19 cellular contexts compared by ENCODE assay signal in genomic region chr5:82560966-82561365, GRCh38.
"Had no signal": no experiment of that assay in that cellular context is flagged by ENCODE, and none has a peak within 500 bp of the region (broad histone marks: within the 10 kb centered on the region; RNA-seq: fewer than 3 reads in every experiment).

No MANE protein-coding gene starts in this region.

- H3K27ac ChIP-seq: epithelial cell of prostate, esophagus muscularis mucosa, gastrocnemius medialis, heart right ventricle, testis had no signal

- H3K4me3 Mint-ChIP-seq: naive thymus-derived CD8-positive, alpha-beta T cell; neural crest cell; stimulated activated memory B cell treated with anti-CD40 and anti-IgM and Interleukin-4, amounts not matched to agents 10 μg/mL and 1 μg/mL and 100 μg/mL, for 72 hours; stimulated activated naive CD8-positive, alpha-beta T cell treated with anti-CD3 and anti-CD28 coated beads, Interleukin-15, Interleukin-2, amounts not matched to agents 100 ng/mL and 50 ng/mL, for 24 hours; type B pancreatic cell had no signal

- H3K27me3 ChIP-seq: gastrocnemius medialis, heart right ventricle, testis had no signal

- H3K36me3 ChIP-seq: esophagus muscularis mucosa, gastrocnemius medialis, heart right ventricle had no signal

- H3K27me3 Mint-ChIP-seq: stimulated activated memory B cell treated with anti-CD40 and anti-IgM and Interleukin-4, amounts not matched to agents 10 μg/mL and 1 μg/mL and 100 μg/mL, for 72 hours; type B pancreatic cell had no signal

- H3K4me1 ChIP-seq: esophagus muscularis mucosa, gastrocnemius medialis, heart right ventricle, testis had no signal

- H3K27ac Mint-ChIP-seq: naive thymus-derived CD8-positive, alpha-beta T cell; stimulated activated memory B cell treated with anti-CD40 and anti-IgM and Interleukin-4, amounts not matched to agents 10 μg/mL and 1 μg/mL and 100 μg/mL, for 72 hours; stimulated activated naive CD8-positive, alpha-beta T cell treated with anti-CD3 and anti-CD28 coated beads, Interleukin-15, Interleukin-2, amounts not matched to agents 100 ng/mL and 50 ng/mL, for 24 hours; type B pancreatic cell had no signal

- DNase-seq: effector memory CD4-positive, alpha-beta T cell; gastrocnemius medialis; heart right ventricle; hypothalamus; islet precursor cell; left cardiac atrium; mammary epithelial cell; mucosa of descending colon; naive thymus-derived CD8-positive, alpha-beta T cell; right cardiac atrium; stimulated activated CD4-positive, alpha-beta T cell treated with anti-CD3 and anti-CD28 coated beads, Interleukin-4, amount 100 ng/mL, for 24 hours; testis had no signal

- FAIRE-seq: urothelium cell line had no signal

- H3K9me3 Mint-ChIP-seq: neural crest cell had no signal

- H3K9me3 ChIP-seq: esophagus muscularis mucosa, gastrocnemius medialis, mucosa of descending colon, testis had no signal

- H3K4me1 Mint-ChIP-seq: naive thymus-derived CD8-positive, alpha-beta T cell; neural crest cell; stimulated activated memory B cell treated with anti-CD40 and anti-IgM and Interleukin-4, amounts not matched to agents 10 μg/mL and 1 μg/mL and 100 μg/mL, for 72 hours had no signal

- H3K4me3 ChIP-seq: esophagus muscularis mucosa, gastrocnemius medialis, heart right ventricle, mucosa of descending colon, testis had no signal

- H3K36me3 Mint-ChIP-seq: stimulated activated memory B cell treated with anti-CD40 and anti-IgM and Interleukin-4, amounts not matched to agents 10 μg/mL and 1 μg/mL and 100 μg/mL, for 72 hours; type B pancreatic cell had no signal
